ENCODE assay signal across 8 cellular contexts in genomic region chr17:3535253-3535995, GRCh38. TPM values are rescaled to one million over a fixed set of nuclear protein-coding genes. Genes with fewer than 3 reads are reported as not detected.
DNase-seq lines count a peak whose midpoint lies in the region; ATAC-seq and TF ChIP-seq lines count a peak whose summit lies in the region.

No MANE protein-coding gene starts in this region.

- peak overlapping the region; percentile 78 for H3K4me3 Mint-ChIP-seq in neural crest cell

- H3K27ac Mint-ChIP-seq in neural crest cell (ENCODE audit: unreplicated experiment), result peak overlapping the region; percentile 50

- H3K27me3 ChIP-seq in foreskin keratinocyte, result no peaks in the 10 kb centered on the region

- no peaks in the 10 kb centered on the region for H3K4me1 ChIP-seq in foreskin keratinocyte

- no peak overlapping the region for H3K27ac ChIP-seq in foreskin keratinocyte

- TF ChIP-seq CTCF in foreskin keratinocyte (conservative IDR thresholded peaks at IDR 0.05) (peak; percentile 73), neural crest cell (conservative IDR thresholded peaks at IDR 0.05) (peak; percentile 68)

- H3K9me3 Mint-ChIP-seq in neural crest cell, result no peaks in the 10 kb centered on the region

- ATAC-seq in GM18511 (IDR thresholded peaks at IDR 0.05; ENCODE audit: unreplicated experiment) (peak; percentile 63), foreskin keratinocyte (peak; percentile 53)

- H3K27me3 Mint-ChIP-seq in neural crest cell (ENCODE audit: low read depth), result no peaks in the 10 kb centered on the region

- peak; percentile 35 for DNase-seq in NOMO-1 treated with DMSO at 0.1 percent for 48 hours (lab: John Stamatoyannopoulos, UW; ENCODE audit: unreplicated experiment)
- DNase-seq in activated gamma-delta T cell (lab: John Stamatoyannopoulos, UW), result peak; percentile 22
- DNase-seq in foreskin keratinocyte, result peak in 1 of 2 donors; percentile 40
- peak; percentile 72 for DNase-seq in neural crest cell (ENCODE audit: low read depth, low spot score)
- peak; percentile 53 for DNase-seq in stromal cell of bone marrow (ENCODE audit: low read depth)
- DNase-seq in NCI-H2107 (lab: John Stamatoyannopoulos, UW), result no peak
- no peak for DNase-seq in HPDE6-E6E7 (ENCODE audit: extremely low spot score)

- no peaks in the 10 kb centered on the region for H3K36me3 Mint-ChIP-seq in neural crest cell (ENCODE audit: low read depth)

- H3K4me1 Mint-ChIP-seq in neural crest cell, result peaks cover 48% of the 10 kb centered on the region

RNA-seq across cellular contexts. Expression of gene TRPV3, which starts 22.2 kb away (rescaled TPM):
- total RNA-seq in foreskin keratinocyte (7.7 and 14.8 TPM in 2 replicates), neural crest cell (2.1 and 2.3 TPM in 2 replicates)
- polyA plus RNA-seq in foreskin keratinocyte, result 2.3 and 3.5 TPM in 2 replicates

RNA-seq across cellular contexts. Expression of gene ASPA, which starts 59.6 kb away (rescaled TPM):
- total RNA-seq in foreskin keratinocyte, result not detected in 2 replicates
- polyA plus RNA-seq in foreskin keratinocyte, result not detected in 2 replicates
- not detected in 2 replicates for total RNA-seq in neural crest cell

Comparison
In these comparisons a context has a peak if more than half of its experiments do, and no peak if none do; other contexts are left out.
1. DNase-seq: peak in NOMO-1 treated with DMSO at 0.1 percent for 48 hours (single experiment), activated gamma-delta T cell (single experiment), neural crest cell (single experiment) and stromal cell of bone marrow (single experiment); none in NCI-H2107 (single experiment) and HPDE6-E6E7 (single experiment).